ENCODE assay signal across 14 cellular contexts in genomic region chr9:4936277-4936676, GRCh38. TPM values are rescaled to one million over a fixed set of nuclear protein-coding genes. Genes with fewer than 3 reads are reported as not detected.
DNase-seq lines count a peak whose midpoint lies in the region; ATAC-seq lines count a peak whose summit lies in the region.
"Had no signal": no experiment of that assay in that cellular context is flagged by ENCODE, and none has a peak within 500 bp of the region (broad histone marks: within the 10 kb centered on the region; RNA-seq: fewer than 3 reads in every experiment).

No MANE protein-coding gene starts in this region.

- peak; percentile 33 to 55 for ATAC-seq in activated CD4-positive, CD25-positive, alpha-beta regulatory T cell treated with anti-CD3 and anti-CD28 coated beads, Interleukin-2, amount 50 U/mL, for 24 hours
- peak; percentile 39 for ATAC-seq in HG03135 (IDR thresholded peaks at IDR 0.05; ENCODE audit: unreplicated experiment)
- ATAC-seq: A549 had no signal

- H3K36me3 ChIP-seq in adipocyte (ENCODE audit: control insufficient read depth, insufficient read depth, low read length, severe bottlenecking) (no peaks in the 10 kb centered on the region), skeletal muscle tissue (ENCODE audit: control insufficient read depth in 3 of 3, insufficient read depth in 3 of 3, low read length in 3 of 3) (no peaks in the 10 kb centered on the region)
- H3K36me3 ChIP-seq: cardiac muscle cell had no signal

- peaks cover 15% of the 10 kb centered on the region for H3K4me1 ChIP-seq in adipocyte (ENCODE audit: control insufficient read depth, insufficient read depth, low read length)
- peaks cover 18 to 26% (median 21%) of the 10 kb centered on the region in 3 donors for H3K4me1 ChIP-seq in skeletal muscle tissue (ENCODE audit: control insufficient read depth in 3 of 3, insufficient read depth in 3 of 3, low read length in 3 of 3)
- H3K4me1 ChIP-seq: A549 had no signal

- H3K9ac ChIP-seq in adipocyte (ENCODE audit: low read length): peak overlapping the region; percentile 43
- no peak overlapping the region for H3K9ac ChIP-seq in skeletal muscle tissue (ENCODE audit: low read depth in 1 of 3, low read length in 3 of 3)

- H3K4me3 ChIP-seq in adipocyte (ENCODE audit: low read length) (peak overlapping the region; percentile 55), skeletal muscle tissue (ENCODE audit: low read length in 3 of 3) (no peak overlapping the region)
- H3K4me3 ChIP-seq: A549, cardiac muscle cell, smooth muscle cell had no signal

- H3K27me3 ChIP-seq in adipocyte (replicated peaks; ENCODE audit: control insufficient read depth, insufficient read depth, low read length): no peaks in the 10 kb centered on the region
- no peaks in the 10 kb centered on the region for H3K27me3 ChIP-seq in skeletal muscle tissue (ENCODE audit: control insufficient read depth in 3 of 3, insufficient read depth in 3 of 3, low read length in 3 of 3)
- H3K27me3 ChIP-seq: cardiac muscle cell had no signal

- H3K27ac ChIP-seq in skeletal muscle tissue (ENCODE audit: low read depth, low read length): peak overlapping the region; percentile 26
- H3K27ac ChIP-seq: A549, cardiac muscle cell had no signal

- no peaks in the 10 kb centered on the region for H3K9me3 ChIP-seq in adipocyte (ENCODE audit: control insufficient read depth, low read length)
- H3K9me3 ChIP-seq in skeletal muscle tissue (ENCODE audit: control insufficient read depth in 3 of 3, low read length in 3 of 3): no peaks in the 10 kb centered on the region
- H3K9me3 ChIP-seq: A549 had no signal

- no peak for DNase-seq in activated CD4-positive, CD25-positive, alpha-beta regulatory T cell (lab: John Stamatoyannopoulos, UW)
- DNase-seq in adipocyte (ENCODE audit: low read depth) (no peak), hepatic stellate cell (ENCODE audit: low spot score) (no peak), DMS79 treated with DMSO at 0.1 percent for 48 hours (lab: John Stamatoyannopoulos, UW) (no peak), mesenteric fat pad (ENCODE audit: low spot score) (no peak)
- DNase-seq: activated CD8-positive, alpha-beta memory T cell treated with anti-CD3 and anti-CD28 coated beads, Interleukin-2, amount 50 U/mL, for 4 hours; NCI-H1694; NK-92 treated with Interleukin-12 subunit alpha and Interleukin-12 subunit beta, amount 100 ng/mL, for 24 hours had no signal

RNA-seq across cellular contexts. Expression of gene JAK2, which starts 48.8 kb away (rescaled TPM):
- total RNA-seq in skeletal muscle tissue (14.6 TPM), mesenteric fat pad (25.1 TPM)
